Comparison of ENCODE assay signal across 9 cellular contexts in the genomic region with DNA sequence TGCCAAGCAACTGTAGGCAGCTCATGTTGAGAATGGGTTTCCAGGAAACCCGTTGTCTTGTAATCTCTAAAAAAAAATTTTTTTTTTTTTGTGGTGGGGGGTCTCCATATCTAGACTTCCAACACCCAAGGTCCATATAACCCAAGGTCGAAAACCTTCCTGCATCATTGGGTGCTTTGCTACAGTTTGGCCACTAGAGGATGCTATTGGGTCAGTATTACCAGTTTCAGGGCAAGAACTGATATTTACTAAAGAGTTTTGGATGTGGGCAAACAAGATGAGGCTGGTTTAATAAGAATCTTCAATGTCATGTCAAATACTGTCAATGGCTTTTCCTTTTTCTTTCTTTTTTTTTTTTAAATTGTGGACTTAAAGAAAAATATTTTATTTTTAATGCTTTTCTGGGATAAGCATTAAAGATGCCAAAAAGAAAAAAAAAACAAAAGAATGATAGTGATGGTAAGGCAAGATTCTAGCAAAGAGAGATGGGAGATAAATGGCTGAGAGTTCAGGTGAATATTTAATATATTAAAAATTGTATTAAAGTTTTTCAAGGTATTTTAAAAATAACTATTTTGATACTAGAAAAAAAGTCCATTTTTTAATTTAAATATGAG.
DNase-seq lines count a peak whose midpoint lies in the region; ATAC-seq and TF ChIP-seq lines count a peak whose summit lies in the region.
"Had no signal": no experiment of that assay in that cellular context is flagged by ENCODE, and none has a peak within 500 bp of the region (broad histone marks: within the 10 kb centered on the region; RNA-seq: fewer than 3 reads in every experiment).

No MANE protein-coding gene starts in this region.

- H3K27ac ChIP-seq in heart right ventricle, result no peak overlapping the region

- no peaks in the 10 kb centered on the region for H3K4me1 ChIP-seq in heart right ventricle

- CTCF ChIA-PET in activated B cell treated with CpG ODN at 0.5 μM for 24 hours (lab: Charles Lee), result interaction anchor here (0.7 kb wide), 1 partner anchor 978 kb away, joined by 3 read pairs; no protein-coding TSS in a partner anchor

- peaks cover 0 to 41% (median 25%) of the 10 kb centered on the region in 7 donors for H3K27me3 ChIP-seq in heart right ventricle

- H3K27ac Mint-ChIP-seq in activated B cell treated with CpG ODN at 0.5 μM for 24 hours, result no peak overlapping the region
- H3K27ac Mint-ChIP-seq: stimulated activated naive CD8-positive, alpha-beta T cell treated with anti-CD3 and anti-CD28 coated beads, Interleukin-15, Interleukin-2, amounts not matched to agents 100 ng/mL and 50 ng/mL, for 24 hours had no signal

- WGBS in heart right ventricle, 2 donors, result 1 to 3% methylated on average over 2 of the region's 2 CpGs

- H3K4me1 Mint-ChIP-seq in activated B cell treated with CpG ODN at 0.5 μM for 24 hours, result no peaks in the 10 kb centered on the region

- no peaks in the 10 kb centered on the region for H3K36me3 Mint-ChIP-seq in activated B cell treated with CpG ODN at 0.5 μM for 24 hours (ENCODE audit: low read depth)

- peak; percentile 4 for DNase-seq in stimulated activated CD4-positive, alpha-beta T cell treated with anti-CD3 and anti-CD28 coated beads, Interleukin-1b, Interleukin-23, amount 100 ng/mL, for 48 hours
- no peak for DNase-seq in stimulated activated CD4-positive, alpha-beta T cell treated with anti-CD3 and anti-CD28 coated beads, Interleukin-4, amount 100 ng/mL, for 4 hours
- DNase-seq in NCI-H1048 (lab: John Stamatoyannopoulos, UW), result peak; percentile 24
- no peak for DNase-seq in activated B cell treated with CpG ODN at 0.5 μM for 24 hours
- no peak for DNase-seq in heart right ventricle
- peak; percentile 57 for DNase-seq in retina
- DNase-seq in NK-92 (lab: John Stamatoyannopoulos, UW; ENCODE audit: unreplicated experiment), result no peak
- no peak for DNase-seq in activated CD4-positive, CD25-positive, alpha-beta regulatory T cell treated with anti-CD3 and anti-CD28 coated beads, Interleukin-2, amount 50 U/mL, for 72 hours

- POLR2A ChIA-PET in activated B cell treated with CpG ODN at 0.5 μM for 24 hours (lab: Charles Lee), result no interaction called here

- ATAC-seq in activated B cell treated with CpG ODN at 0.5 μM for 24 hours (ENCODE audit: low read depth) (no peak), heart right ventricle (peak in 7 of 8 donors; percentile 25 to 62 (median 56))

- no peak overlapping the region for H3K4me3 Mint-ChIP-seq in activated B cell treated with CpG ODN at 0.5 μM for 24 hours
- H3K4me3 Mint-ChIP-seq: stimulated activated naive CD8-positive, alpha-beta T cell treated with anti-CD3 and anti-CD28 coated beads, Interleukin-15, Interleukin-2, amounts not matched to agents 100 ng/mL and 50 ng/mL, for 24 hours had no signal

- peak; percentile 74 for TF ChIP-seq CTCF in activated B cell treated with CpG ODN at 0.5 μM for 24 hours (IDR thresholded peaks at IDR 0.05)
- TF ChIP-seq CTCF in heart right ventricle (IDR thresholded peaks at IDR 0.05), result peak; percentile 81 to 97 (median 93)

- H3K9me3 ChIP-seq in heart right ventricle, result no peaks in the 10 kb centered on the region

- peaks cover 1% of the 10 kb centered on the region for H3K27me3 Mint-ChIP-seq in activated B cell treated with CpG ODN at 0.5 μM for 24 hours
- H3K27me3 Mint-ChIP-seq: stimulated activated naive CD8-positive, alpha-beta T cell treated with anti-CD3 and anti-CD28 coated beads, Interleukin-15, Interleukin-2, amounts not matched to agents 100 ng/mL and 50 ng/mL, for 24 hours had no signal

- no peaks in the 10 kb centered on the region for H3K9me3 Mint-ChIP-seq in activated B cell treated with CpG ODN at 0.5 μM for 24 hours
- H3K9me3 Mint-ChIP-seq: stimulated activated naive CD8-positive, alpha-beta T cell treated with anti-CD3 and anti-CD28 coated beads, Interleukin-15, Interleukin-2, amounts not matched to agents 100 ng/mL and 50 ng/mL, for 24 hours had no signal

- no peak overlapping the region for H3K4me3 ChIP-seq in heart right ventricle

- intact Hi-C loops in activated B cell treated with CpG ODN at 0.5 μM for 24 hours (cut with micrococcal nuclease), result no loop called here
- intact Hi-C loops in heart right ventricle (cut with DNase I), result loop anchor here in 8 of 10 donors (1.0 to 10.0 kb wide), 5 partner anchors 38 to 166 kb away; no protein-coding TSS in a partner anchor

- H3K36me3 ChIP-seq in heart right ventricle, result no peaks in the 10 kb centered on the region

Comparison
In these comparisons a context has a peak if more than half of its experiments do, and no peak if none do; other contexts are left out.
1. DNase-seq: peak in stimulated activated CD4-positive, alpha-beta T cell treated with anti-CD3 and anti-CD28 coated beads, Interleukin-1b, Interleukin-23, amount 100 ng/mL, for 48 hours (single experiment), NCI-H1048 (single experiment) and retina (single experiment); none in stimulated activated CD4-positive, alpha-beta T cell treated with anti-CD3 and anti-CD28 coated beads, Interleukin-4, amount 100 ng/mL, for 4 hours (0 of 2), activated B cell treated with CpG ODN at 0.5 μM for 24 hours (single experiment), heart right ventricle (0 of 2), NK-92 (single experiment) and activated CD4-positive, CD25-positive, alpha-beta regulatory T cell treated with anti-CD3 and anti-CD28 coated beads, Interleukin-2, amount 50 U/mL, for 72 hours (single experiment).